In genomic region chr16:55502801-55503366, GRCh38 we compare ENCODE assay signal across 8 cellular contexts. TPM values are rescaled to one million over a fixed set of nuclear protein-coding genes. Genes with fewer than 3 reads are reported as not detected.
A peak's percentile ranks its signal among the peaks of the same experiment; 100 is the strongest.
DNase-seq lines count a peak whose midpoint lies in the region; ATAC-seq, FAIRE-seq and TF ChIP-seq lines count a peak whose summit lies in the region.

No MANE protein-coding gene starts in this region.

- peak; percentile 56 for DNase-seq in H54 (ENCODE audit: insufficient read length, low spot score)
- peak; percentile 78 for DNase-seq in SK-N-SH
- DNase-seq in Right ventricle myocardium superior, result peak; percentile 95
- peak; percentile 98 for DNase-seq in putamen (ENCODE audit: low spot score)
- DNase-seq in erythroblast (lab: John Stamatoyannopoulos, UW), result no peak
- no peak for DNase-seq in activated gamma-delta T cell (lab: John Stamatoyannopoulos, UW)
- DNase-seq in activated T-cell treated with anti-CD3 and anti-CD28 coated beads for 4 hours, result no peak

- WGBS in SK-N-SH (ENCODE audit: low lambda C conversion rate), result 22% methylated on average over 10 of the region's 13 CpGs

- H3K9me2 ChIP-seq in SK-N-SH, result no peaks in the 10 kb centered on the region

- H3K9me3 ChIP-seq in SK-N-SH, result no peaks in the 10 kb centered on the region

- TF ChIP-seq CTCF in SK-N-SH (IDR thresholded peaks at IDR 0.05), result peak; percentile 7; the same call in 1 of the 2 replicates

- CTCF ChIA-PET in SK-N-SH (lab: Yijun Ruan, JAX), result interaction anchor here (0.6 to 5.5 kb wide), 17 partner anchors 7 to 536 kb away, joined by 3 to 47 read pairs (median 8); no protein-coding TSS in a partner anchor

- peak overlapping the region; percentile 71 for H3K4me2 ChIP-seq in SK-N-SH

- peaks cover 10% of the 10 kb centered on the region; the same call in 1 of the 2 replicates for H3K79me2 ChIP-seq in SK-N-SH (ENCODE audit: insufficient read depth)

- H3K4me3 ChIP-seq in SK-N-SH (ENCODE audit: low read depth in 2 of 2, low read length in 1 of 2), result no peak overlapping the region

- ATAC-seq in Right ventricle myocardium superior (ENCODE audit: poor library complexity) (peak; percentile 82), GM21576 (IDR thresholded peaks at IDR 0.05; ENCODE audit: unreplicated experiment) (no peak)

- peaks cover 48 to 59% of the 10 kb centered on the region in 2 experiments for H3K4me1 ChIP-seq in SK-N-SH (ENCODE audit: control insufficient read depth in 1 of 2, insufficient read depth in 2 of 2, low read depth in 1 of 2, low read length in 1 of 2)

- TF ChIP-seq POLR2A in H54 (IDR thresholded peaks at IDR 0.05; ENCODE audit: low read depth, low read length) (no peak), erythroblast (IDR thresholded peaks at IDR 0.05; ENCODE audit: low read length) (no peak)

- POLR2A ChIA-PET in SK-N-SH (lab: Yijun Ruan, JAX), result interaction anchor here (0.9 to 4.2 kb wide), 5 partner anchors 8 to 158 kb away, joined by 3 to 18 read pairs (median 3); no protein-coding TSS in a partner anchor

- 0 out of 2 replicates have a peak overlapping the region, but pooled peaks have one; percentile 9 for H2AFZ ChIP-seq in SK-N-SH (ENCODE audit: low read depth)

- peak overlapping the region; percentile 30; the same call in 1 of the 2 replicates for H3K9ac ChIP-seq in SK-N-SH

- FAIRE-seq in H54 (lab: Jason Lieb, UNC), result peak; percentile 55

- intact Hi-C loops in Right ventricle myocardium superior (cut with DNase I), result no loop called here

- no peaks in the 10 kb centered on the region for H3K27me3 ChIP-seq in SK-N-SH (ENCODE audit: insufficient read depth)

- H3F3A ChIP-seq in SK-N-SH (replicated peaks; ENCODE audit: insufficient read depth), result peaks cover 76% of the 10 kb centered on the region

- TF ChIP-seq RAD21 in SK-N-SH (IDR thresholded peaks at IDR 0.05; ENCODE audit: low read length), result peak; percentile 20; the same call in 1 of the 2 replicates

- peak overlapping the region; percentile 85 to 94 for H3K27ac ChIP-seq in SK-N-SH (ENCODE audit: low read depth in 2 of 2, low read length in 1 of 2)

- H4K20me1 ChIP-seq in SK-N-SH (ENCODE audit: insufficient read depth), result no peaks in the 10 kb centered on the region

- H3K36me3 ChIP-seq in SK-N-SH (replicated peaks in 1 of 2; ENCODE audit: control insufficient read depth in 1 of 2, insufficient read depth in 2 of 2, low read length in 1 of 2), result peaks cover 63 to 68% of the 10 kb centered on the region in 2 experiments

- peak; percentile 85 to 89 for TF ChIP-seq EP300 in SK-N-SH (IDR thresholded peaks at IDR 0.05; ENCODE audit: borderline replicate concordance in 1 of 2, low read depth in 1 of 2, low read length in 1 of 2)

TF ChIP-seq in SK-N-SH, 30 proteins besides CTCF, POLR2A, EP300 and RAD21 (continues in another document):
- TF ChIP-seq USF1 (IDR thresholded peaks at IDR 0.05; ENCODE audit: borderline replicate concordance, low read depth) (no peak), SIN3A (IDR thresholded peaks at IDR 0.05; ENCODE audit: borderline replicate concordance, low read depth, low read length) (0 out of 2 replicates have a peak, but pooled peaks have one; percentile 33), CHD2 (IDR thresholded peaks at IDR 0.05; ENCODE audit: low read length, partially characterized antibody) (no peak), NFIC (IDR thresholded peaks at IDR 0.05; ENCODE audit: borderline replicate concordance) (peak; percentile 99), JUND (IDR thresholded peaks at IDR 0.05) (peak; percentile 26; the same call in 1 of the 2 replicates), ZBTB33 (IDR thresholded peaks at IDR 0.05; ENCODE audit: borderline replicate concordance, low read depth) (peak; percentile 45; the same call in 1 of the 2 replicates), EZH2phosphoT487 (IDR thresholded peaks at IDR 0.05; ENCODE audit: borderline replicate concordance, low read depth) (no peak), NRF1 (IDR thresholded peaks at IDR 0.05; ENCODE audit: low read depth, low read length) (no peak), TCF12 (IDR thresholded peaks at IDR 0.05) (peak; percentile 98), FOSL2 (IDR thresholded peaks at IDR 0.05; ENCODE audit: borderline replicate concordance, low read depth) (no peak), GATA2 (CRISPR knock-in tag; IDR thresholded peaks at IDR 0.05) (no peak), ELF1 (IDR thresholded peaks at IDR 0.05) (0 out of 2 replicates have a peak, but pooled peaks have one; percentile 29), FOXJ3 (CRISPR knock-in tag; IDR thresholded peaks at IDR 0.05) (peak; percentile 91), GABPA (IDR thresholded peaks at IDR 0.05; ENCODE audit: low read depth) (no peak), RFX5 (IDR thresholded peaks at IDR 0.05; ENCODE audit: low read length) (no peak), POLR2AphosphoS5 (IDR thresholded peaks at IDR 0.05; ENCODE audit: low read depth, low read length) (peak; percentile 78), RCOR1 (IDR thresholded peaks at IDR 0.05; ENCODE audit: low read length) (no peak), YY1 (IDR thresholded peaks at IDR 0.05; ENCODE audit: low read depth) (no peak)
- TF ChIP-seq, protein P1, sequence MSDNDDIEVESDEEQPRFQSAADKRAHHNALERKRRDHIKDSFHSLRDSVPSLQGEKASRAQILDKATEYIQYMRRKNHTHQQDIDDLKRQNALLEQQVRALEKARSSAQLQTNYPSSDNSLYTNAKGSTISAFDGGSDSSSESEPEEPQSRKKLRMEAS (IDR thresholded peaks at IDR 0.05; ENCODE audit: low read depth), result peak; percentile 73
- TF ChIP-seq, protein P2, sequence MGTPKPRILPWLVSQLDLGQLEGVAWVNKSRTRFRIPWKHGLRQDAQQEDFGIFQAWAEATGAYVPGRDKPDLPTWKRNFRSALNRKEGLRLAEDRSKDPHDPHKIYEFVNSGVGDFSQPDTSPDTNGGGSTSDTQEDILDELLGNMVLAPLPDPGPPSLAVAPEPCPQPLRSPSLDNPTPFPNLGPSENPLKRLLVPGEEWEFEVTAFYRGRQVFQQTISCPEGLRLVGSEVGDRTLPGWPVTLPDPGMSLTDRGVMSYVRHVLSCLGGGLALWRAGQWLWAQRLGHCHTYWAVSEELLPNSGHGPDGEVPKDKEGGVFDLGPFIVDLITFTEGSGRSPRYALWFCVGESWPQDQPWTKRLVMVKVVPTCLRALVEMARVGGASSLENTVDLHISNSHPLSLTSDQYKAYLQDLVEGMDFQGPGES (IDR thresholded peaks at IDR 0.05; ENCODE audit: low read depth, low read length), result no peak
- TF ChIP-seq, protein P3, sequence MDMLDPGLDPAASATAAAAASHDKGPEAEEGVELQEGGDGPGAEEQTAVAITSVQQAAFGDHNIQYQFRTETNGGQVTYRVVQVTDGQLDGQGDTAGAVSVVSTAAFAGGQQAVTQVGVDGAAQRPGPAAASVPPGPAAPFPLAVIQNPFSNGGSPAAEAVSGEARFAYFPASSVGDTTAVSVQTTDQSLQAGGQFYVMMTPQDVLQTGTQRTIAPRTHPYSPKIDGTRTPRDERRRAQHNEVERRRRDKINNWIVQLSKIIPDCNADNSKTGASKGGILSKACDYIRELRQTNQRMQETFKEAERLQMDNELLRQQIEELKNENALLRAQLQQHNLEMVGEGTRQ (IDR thresholded peaks at IDR 0.05; ENCODE audit: borderline replicate concordance, low read depth, low read length), result no peak
- TF ChIP-seq, protein P4, sequence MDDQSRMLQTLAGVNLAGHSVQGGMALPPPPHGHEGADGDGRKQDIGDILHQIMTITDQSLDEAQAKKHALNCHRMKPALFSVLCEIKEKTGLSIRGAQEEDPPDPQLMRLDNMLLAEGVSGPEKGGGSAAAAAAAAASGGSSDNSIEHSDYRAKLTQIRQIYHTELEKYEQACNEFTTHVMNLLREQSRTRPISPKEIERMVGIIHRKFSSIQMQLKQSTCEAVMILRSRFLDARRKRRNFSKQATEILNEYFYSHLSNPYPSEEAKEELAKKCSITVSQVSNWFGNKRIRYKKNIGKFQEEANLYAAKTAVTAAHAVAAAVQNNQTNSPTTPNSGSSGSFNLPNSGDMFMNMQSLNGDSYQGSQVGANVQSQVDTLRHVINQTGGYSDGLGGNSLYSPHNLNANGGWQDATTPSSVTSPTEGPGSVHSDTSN (IDR thresholded peaks at IDR 0.05), result peak; percentile 90

RNA-seq across cellular contexts. Expression of gene LPCAT2, which starts 6.0 kb away (rescaled TPM):
- polyA plus RNA-seq in SK-N-SH (2012; rRNA removed), result 9.1 and 14.5 TPM in 2 replicates
- 12.4 and 14.1 TPM in 2 replicates for polyA plus RNA-seq in SK-N-SH (2012; cell fraction: cytosol; rRNA removed)
- 18.9 and 28.5 TPM in 2 replicates for polyA plus RNA-seq in SK-N-SH (2012; cell fraction: nucleus; rRNA removed)
- total RNA-seq in Right ventricle myocardium superior, result 9.6 TPM

RNA-seq across cellular contexts. Expression of gene MMP2, which starts 23.9 kb away (rescaled TPM):
- 963 and 1,101 TPM in 2 replicates for polyA plus RNA-seq in SK-N-SH (2012; rRNA removed)
- polyA plus RNA-seq in SK-N-SH (2012; cell fraction: cytosol; rRNA removed), result 657 and 848 TPM in 2 replicates
- 471 and 582 TPM in 2 replicates for polyA plus RNA-seq in SK-N-SH (2012; cell fraction: nucleus; rRNA removed)
- 102 TPM for total RNA-seq in Right ventricle myocardium superior

Comparison
In these comparisons a context has a peak if more than half of its experiments do, and no peak if none do; other contexts are left out.
1. DNase-seq: peak in H54 (single experiment), SK-N-SH (single experiment), Right ventricle myocardium superior (single experiment) and putamen (single experiment); none in erythroblast (0 of 2), activated gamma-delta T cell (single experiment) and activated T-cell treated with anti-CD3 and anti-CD28 coated beads for 4 hours (single experiment).